Comparison of ENCODE assay signal across 15 cellular contexts in genomic region chr16:89314858-89315257, GRCh38.
A peak's percentile ranks its signal among the peaks of the same experiment; 100 is the strongest.
DNase-seq lines count a peak whose midpoint lies in the region; ATAC-seq and TF ChIP-seq lines count a peak whose summit lies in the region.
"Had no signal": no experiment of that assay in that cellular context is flagged by ENCODE, and none has a peak within 500 bp of the region (broad histone marks: within the 10 kb centered on the region; RNA-seq: fewer than 3 reads in every experiment).

No MANE protein-coding gene starts in this region.

- peaks cover 51% of the 10 kb centered on the region for H3K4me1 ChIP-seq in mucosa of descending colon (ENCODE audit: low read depth)

- H3K4me3 ChIP-seq in mucosa of descending colon, result no peak overlapping the region
- H3K4me3 ChIP-seq: tibial artery had no signal

- H3K36me3 Mint-ChIP-seq in activated naive CD4-positive, alpha-beta T cell treated with anti-CD3 and anti-CD28 coated beads, Interleukin-2, amount 50 U/mL, for 24 hours, result peaks cover 3% of the 10 kb centered on the region
- peaks cover 7% of the 10 kb centered on the region for H3K36me3 Mint-ChIP-seq in activated T-helper 1 cell treated with anti-CD3 and anti-CD28 coated beads, Interleukin-12 subunit alpha, Interleukin-12 subunit beta, Interleukin-2, Interleukin-4 antibody, amounts not matched to agents 30 ng/mL and 10 ng/mL and 1 ng/mL, durations not matched to agents 14 hours and 24 hours and 36 hours (ENCODE audit: low read depth)
- peaks cover 16% of the 10 kb centered on the region for H3K36me3 Mint-ChIP-seq in type B pancreatic cell

- no peaks in the 10 kb centered on the region for H3K9me3 Mint-ChIP-seq in activated naive CD4-positive, alpha-beta T cell treated with anti-CD3 and anti-CD28 coated beads, Interleukin-2, amount 50 U/mL, for 24 hours
- H3K9me3 Mint-ChIP-seq in activated T-helper 1 cell treated with anti-CD3 and anti-CD28 coated beads, Interleukin-12 subunit alpha, Interleukin-12 subunit beta, Interleukin-2, Interleukin-4 antibody, amounts not matched to agents 30 ng/mL and 10 ng/mL and 1 ng/mL, durations not matched to agents 14 hours and 24 hours and 36 hours, result no peaks in the 10 kb centered on the region
- H3K9me3 Mint-ChIP-seq in type B pancreatic cell, result no peaks in the 10 kb centered on the region

- no peaks in the 10 kb centered on the region for H3K27me3 Mint-ChIP-seq in activated naive CD4-positive, alpha-beta T cell treated with anti-CD3 and anti-CD28 coated beads, Interleukin-2, amount 50 U/mL, for 24 hours
- no peaks in the 10 kb centered on the region for H3K27me3 Mint-ChIP-seq in activated T-helper 1 cell treated with anti-CD3 and anti-CD28 coated beads, Interleukin-12 subunit alpha, Interleukin-12 subunit beta, Interleukin-2, Interleukin-4 antibody, amounts not matched to agents 30 ng/mL and 10 ng/mL and 1 ng/mL, durations not matched to agents 14 hours and 24 hours and 36 hours (ENCODE audit: insufficient read depth)
- H3K27me3 Mint-ChIP-seq in type B pancreatic cell, result no peaks in the 10 kb centered on the region

- ATAC-seq in mucosa of descending colon, result no peak
- ATAC-seq: heart left ventricle had no signal

- TF ChIP-seq CTCF in type B pancreatic cell (conservative IDR thresholded peaks at IDR 0.05) (no peak), mucosa of descending colon (IDR thresholded peaks at IDR 0.05) (no peak)

- H3K27ac ChIP-seq in layer of hippocampus (ENCODE audit: low read depth, low read length), result peak overlapping the region; percentile 42
- H3K27ac ChIP-seq: tibial artery had no signal

- no peaks in the 10 kb centered on the region for H3K9me3 ChIP-seq in mucosa of descending colon
- H3K9me3 ChIP-seq: heart left ventricle, tibial artery had no signal

- DNase-seq in activated naive CD4-positive, alpha-beta T cell treated with anti-CD3 and anti-CD28 coated beads, Interleukin-2, amount 50 U/mL, for 16 hours, result no peak
- DNase-seq in activated T-helper 1 cell treated with anti-CD3 and anti-CD28 coated beads, Interleukin-12 subunit alpha, Interleukin-12 subunit beta, Interleukin-2, Interleukin-4 antibody, amounts not matched to agents 30 ng/mL and 10 ng/mL and 1 ng/mL, durations not matched to agents 14 hours and 24 hours and 36 hours (ENCODE audit: low spot score), result no peak
- DNase-seq in type B pancreatic cell (ENCODE audit: extremely low spot score, unreplicated experiment) (no peak), mucosa of descending colon (no peak), DMS 273 (lab: John Stamatoyannopoulos, UW; ENCODE audit: unreplicated experiment) (no peak)
- DNase-seq in NK-92 treated with Interleukin-12 subunit alpha and Interleukin-12 subunit beta, amount 100 ng/mL, for 24 hours (lab: John Stamatoyannopoulos, UW), result no peak
- DNase-seq: GF-D8, mammary epithelial cell, NCI-H1105 treated with DMSO at 0.1 percent for 48 hours, NCI-H524 treated with DMSO at 0.1 percent for 48 hours, SHP77 treated with DMSO at 0.1 percent for 48 hours, tibial artery had no signal

- peaks cover 94% of the 10 kb centered on the region for H3K4me1 Mint-ChIP-seq in activated naive CD4-positive, alpha-beta T cell treated with anti-CD3 and anti-CD28 coated beads, Interleukin-2, amount 50 U/mL, for 24 hours
- H3K4me1 Mint-ChIP-seq in activated T-helper 1 cell treated with anti-CD3 and anti-CD28 coated beads, Interleukin-12 subunit alpha, Interleukin-12 subunit beta, Interleukin-2, Interleukin-4 antibody, amounts not matched to agents 30 ng/mL and 10 ng/mL and 1 ng/mL, durations not matched to agents 14 hours and 24 hours and 36 hours (ENCODE audit: low read depth), result peaks cover 78% of the 10 kb centered on the region
- peaks cover 45% of the 10 kb centered on the region for H3K4me1 Mint-ChIP-seq in type B pancreatic cell (ENCODE audit: unreplicated experiment)

- intact Hi-C loops in activated T-helper 1 cell treated with anti-CD3 and anti-CD28 coated beads, Interleukin-12 subunit alpha, Interleukin-12 subunit beta, Interleukin-2, Interleukin-4 antibody, amounts not matched to agents 30 ng/mL and 10 ng/mL and 1 ng/mL, durations not matched to agents 14 hours and 24 hours and 36 hours (cut with micrococcal nuclease), result no loop called here
- intact Hi-C loops in mucosa of descending colon (cut with DNase I, micrococcal nuclease), result no loop called here

- no peaks in the 10 kb centered on the region for H3K27me3 ChIP-seq in layer of hippocampus (ENCODE audit: control insufficient read depth, insufficient read depth, low read length)
- H3K27me3 ChIP-seq: heart left ventricle, tibial artery had no signal

- no peaks in the 10 kb centered on the region for H3K36me3 ChIP-seq in mucosa of descending colon (ENCODE audit: low read depth)

- H3K27ac Mint-ChIP-seq in activated naive CD4-positive, alpha-beta T cell treated with anti-CD3 and anti-CD28 coated beads, Interleukin-2, amount 50 U/mL, for 24 hours, result peak overlapping the region; percentile 93
- H3K27ac Mint-ChIP-seq in activated T-helper 1 cell treated with anti-CD3 and anti-CD28 coated beads, Interleukin-12 subunit alpha, Interleukin-12 subunit beta, Interleukin-2, Interleukin-4 antibody, amounts not matched to agents 30 ng/mL and 10 ng/mL and 1 ng/mL, durations not matched to agents 14 hours and 24 hours and 36 hours, result peak overlapping the region; percentile 97
- H3K27ac Mint-ChIP-seq in type B pancreatic cell, result peak overlapping the region; percentile 91

- H3K4me3 Mint-ChIP-seq in activated naive CD4-positive, alpha-beta T cell treated with anti-CD3 and anti-CD28 coated beads, Interleukin-2, amount 50 U/mL, for 24 hours, result peak overlapping the region; percentile 80
- H3K4me3 Mint-ChIP-seq in activated T-helper 1 cell treated with anti-CD3 and anti-CD28 coated beads, Interleukin-12 subunit alpha, Interleukin-12 subunit beta, Interleukin-2, Interleukin-4 antibody, amounts not matched to agents 30 ng/mL and 10 ng/mL and 1 ng/mL, durations not matched to agents 14 hours and 24 hours and 36 hours, result peak overlapping the region; percentile 77
- H3K4me3 Mint-ChIP-seq in type B pancreatic cell, result peak overlapping the region; percentile 56
